Comparison of ENCODE assay signal across 1 cellular context in genomic region chr6:44251576-44252524, GRCh38.
TF ChIP-seq lines count a peak whose summit lies in the region.

No MANE protein-coding gene starts in this region.

TF ChIP-seq in K562, 482 proteins besides CTCF, POLR2A, EP300 and RAD21 (continues in another document):
- TF ChIP-seq ZBTB34 (CRISPR knock-in tag; IDR thresholded peaks at IDR 0.05) = no peak
- no peak for TF ChIP-seq CCNT2 (IDR thresholded peaks at IDR 0.05; ENCODE audit: borderline replicate concordance, extremely low read depth, insufficient read length, low read depth, low read length)
- no peak for TF ChIP-seq ZNF311 (CRISPR knock-in tag; IDR thresholded peaks at IDR 0.05)
- 0 out of 2 replicates have a peak, but pooled peaks have one; percentile 51 for TF ChIP-seq FOXP4 (CRISPR knock-in tag; IDR thresholded peaks at IDR 0.05; ENCODE audit: borderline replicate concordance)
- TF ChIP-seq CBX2 (IDR thresholded peaks at IDR 0.05; ENCODE audit: insufficient read depth, low read length, poor library complexity, severe bottlenecking) = no peak
- no peak for TF ChIP-seq MAFG (tag; conservative IDR thresholded peaks at IDR 0.05)
- no peak for TF ChIP-seq CREB1 (IDR thresholded peaks at IDR 0.05)
- TF ChIP-seq CREB1 (CRISPR knock-in tag; IDR thresholded peaks at IDR 0.05) = no peak
- 0 out of 2 replicates have a peak, but pooled peaks have one; percentile 29 for TF ChIP-seq ZBTB33 (CRISPR knock-in tag; IDR thresholded peaks at IDR 0.05)
- no peak for TF ChIP-seq TFE3 (CRISPR knock-in tag; IDR thresholded peaks at IDR 0.05)
- TF ChIP-seq ZNF12 (CRISPR knock-in tag; IDR thresholded peaks at IDR 0.05) = no peak
- no peak for TF ChIP-seq USF2 (CRISPR knock-in tag; IDR thresholded peaks at IDR 0.05)
- 0 out of 2 replicates have a peak, but pooled peaks have one; percentile 29 for TF ChIP-seq HNRNPL (IDR thresholded peaks at IDR 0.05; ENCODE audit: low read depth, low read length)
- no peak for TF ChIP-seq AFF1 (IDR thresholded peaks at IDR 0.05; ENCODE audit: low read depth in 1 of 2, partially characterized antibody in 2 of 2)
- TF ChIP-seq ATF7 (IDR thresholded peaks at IDR 0.05) = no peak
- TF ChIP-seq ZKSCAN8 (CRISPR knock-in tag; IDR thresholded peaks at IDR 0.05) = no peak
- no peak for TF ChIP-seq ZFP30 (CRISPR knock-in tag; IDR thresholded peaks at IDR 0.05; ENCODE audit: borderline replicate concordance)
- no peak for TF ChIP-seq ZNF830 (CRISPR knock-in tag; IDR thresholded peaks at IDR 0.05)
- TF ChIP-seq KLF10 (CRISPR knock-in tag; IDR thresholded peaks at IDR 0.05) = no peak
- TF ChIP-seq MLLT1 (IDR thresholded peaks at IDR 0.05) = no peak
- TF ChIP-seq PRMT5 (CRISPR knock-in tag; IDR thresholded peaks at IDR 0.05) = no peak
- TF ChIP-seq POLR2AphosphoS5 (IDR thresholded peaks at IDR 0.05; ENCODE audit: control insufficient read depth, insufficient read depth, low read depth, low read length) = peak; percentile 32; the same call in 1 of the 2 replicates
- TF ChIP-seq SMAD4 (CRISPR knock-in tag; conservative IDR thresholded peaks at IDR 0.05) = no peak
- TF ChIP-seq ZNF655 (CRISPR knock-in tag; IDR thresholded peaks at IDR 0.05) = no peak
- no peak for TF ChIP-seq ZFPM2 (CRISPR knock-in tag; IDR thresholded peaks at IDR 0.05)
- no peak for TF ChIP-seq GATAD2B (IDR thresholded peaks at IDR 0.05; ENCODE audit: borderline replicate concordance)
- TF ChIP-seq CHAMP1 (IDR thresholded peaks at IDR 0.05) = no peak
- no peak for TF ChIP-seq USF1 (CRISPR knock-in tag; IDR thresholded peaks at IDR 0.05)
- TF ChIP-seq ATF1 (CRISPR knock-in tag; IDR thresholded peaks at IDR 0.05) = no peak
- TF ChIP-seq ATF1 (tag; IDR thresholded peaks at IDR 0.05) = no peak
- TF ChIP-seq ZNF77 (CRISPR knock-in tag; IDR thresholded peaks at IDR 0.05) = no peak
- TF ChIP-seq BRD9 (IDR thresholded peaks at IDR 0.05; ENCODE audit: low read depth, partially characterized antibody) = no peak
- TF ChIP-seq PREB (CRISPR knock-in tag; IDR thresholded peaks at IDR 0.05) = 0 out of 2 replicates have a peak, but pooled peaks have one; percentile 5
- TF ChIP-seq ZNF644 (tag; IDR thresholded peaks at IDR 0.05; ENCODE audit: low read depth) = no peak
- no peak for TF ChIP-seq ZFP91 (CRISPR knock-in tag; IDR thresholded peaks at IDR 0.05)
- peak; percentile 20; the same call in 1 of the 2 replicates for TF ChIP-seq SUPT5H (IDR thresholded peaks at IDR 0.05)
- TF ChIP-seq FUS (optimal IDR thresholded peaks at IDR 0.05; ENCODE audit: low read depth, low read length) = no peak
- TF ChIP-seq CTBP1 (IDR thresholded peaks at IDR 0.05; ENCODE audit: borderline replicate concordance) = no peak
- no peak for TF ChIP-seq CXXC5 (CRISPR knock-in tag; IDR thresholded peaks at IDR 0.05)
